ENCODE assay signal across 1 cellular context in the genomic region with DNA sequence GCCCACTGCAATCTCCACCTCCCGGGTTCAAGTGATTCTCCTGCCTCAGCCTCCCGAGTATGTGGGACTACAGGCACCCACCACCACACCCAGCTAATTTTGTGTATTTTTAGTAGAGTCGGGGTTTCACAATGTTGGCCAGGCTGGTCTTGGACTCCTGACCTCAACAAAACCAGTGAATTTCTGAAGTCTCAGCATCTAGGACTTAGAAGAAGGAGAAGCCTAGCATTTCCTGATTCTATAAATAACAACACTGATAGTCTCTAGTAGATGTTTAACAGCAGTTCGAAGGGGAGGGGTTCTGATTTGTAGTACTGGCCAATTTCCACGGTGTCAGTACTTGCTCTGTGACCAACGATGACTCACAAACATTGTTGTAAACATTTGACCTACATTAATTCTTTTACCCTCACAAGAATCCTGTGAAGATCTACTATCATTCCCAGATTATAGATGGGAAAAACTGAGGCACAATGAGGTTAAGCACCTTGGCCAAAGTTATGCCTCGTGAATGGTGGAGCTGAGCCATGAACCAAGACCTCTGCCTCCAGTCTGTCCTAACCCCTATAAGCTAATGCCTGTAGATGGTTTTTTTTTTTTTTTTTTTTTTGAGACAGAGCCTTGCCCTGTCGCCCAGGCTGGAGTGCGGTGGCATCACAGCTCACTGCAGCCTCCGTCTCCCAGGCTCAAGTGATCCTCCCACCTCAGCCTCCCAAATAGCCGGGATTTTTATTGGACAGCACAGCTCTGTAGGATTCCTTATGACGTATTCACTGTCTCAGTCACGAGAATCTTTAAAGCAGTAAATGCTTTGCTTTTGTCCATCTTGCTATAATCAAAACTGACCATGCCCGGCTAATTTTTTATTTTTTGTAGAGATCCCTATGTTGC.
TF ChIP-seq lines count a peak whose summit lies in the region.

No MANE protein-coding gene starts in this region.

TF ChIP-seq in liver, 16 proteins besides CTCF, POLR2A, EP300 and RAD21 (continued from another document):
- TF ChIP-seq, protein P1, sequence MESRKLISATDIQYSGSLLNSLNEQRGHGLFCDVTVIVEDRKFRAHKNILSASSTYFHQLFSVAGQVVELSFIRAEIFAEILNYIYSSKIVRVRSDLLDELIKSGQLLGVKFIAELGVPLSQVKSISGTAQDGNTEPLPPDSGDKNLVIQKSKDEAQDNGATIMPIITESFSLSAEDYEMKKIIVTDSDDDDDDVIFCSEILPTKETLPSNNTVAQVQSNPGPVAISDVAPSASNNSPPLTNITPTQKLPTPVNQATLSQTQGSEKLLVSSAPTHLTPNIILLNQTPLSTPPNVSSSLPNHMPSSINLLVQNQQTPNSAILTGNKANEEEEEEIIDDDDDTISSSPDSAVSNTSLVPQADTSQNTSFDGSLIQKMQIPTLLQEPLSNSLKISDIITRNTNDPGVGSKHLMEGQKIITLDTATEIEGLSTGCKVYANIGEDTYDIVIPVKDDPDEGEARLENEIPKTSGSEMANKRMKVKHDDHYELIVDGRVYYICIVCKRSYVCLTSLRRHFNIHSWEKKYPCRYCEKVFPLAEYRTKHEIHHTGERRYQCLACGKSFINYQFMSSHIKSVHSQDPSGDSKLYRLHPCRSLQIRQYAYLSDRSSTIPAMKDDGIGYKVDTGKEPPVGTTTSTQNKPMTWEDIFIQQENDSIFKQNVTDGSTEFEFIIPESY (IDR thresholded peaks at IDR 0.05) = no peak
- TF ChIP-seq, protein P2, sequence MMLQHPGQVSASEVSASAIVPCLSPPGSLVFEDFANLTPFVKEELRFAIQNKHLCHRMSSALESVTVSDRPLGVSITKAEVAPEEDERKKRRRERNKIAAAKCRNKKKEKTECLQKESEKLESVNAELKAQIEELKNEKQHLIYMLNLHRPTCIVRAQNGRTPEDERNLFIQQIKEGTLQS (IDR thresholded peaks at IDR 0.05) = peak; percentile 80
- TF ChIP-seq SP1 (IDR thresholded peaks at IDR 0.05) (peak; percentile 61), GABPA (IDR thresholded peaks at IDR 0.05 in 1 of 2, conservative IDR thresholded peaks at IDR 0.05 in 1 of 2) (no peak), HNF4A (conservative IDR thresholded peaks at IDR 0.05) (peak; percentile 47 to 70), HNF4G (IDR thresholded peaks at IDR 0.05) (peak; percentile 16), JUND (IDR thresholded peaks at IDR 0.05) (peak; percentile 95 to 98), TAF1 (conservative IDR thresholded peaks at IDR 0.05) (no peak), EGR1 (IDR thresholded peaks at IDR 0.05; ENCODE audit: low read depth in 2 of 2) (no peak), FOXA1 (IDR thresholded peaks at IDR 0.05) (peak; percentile 25), RXRA (IDR thresholded peaks at IDR 0.05) (peak; percentile 37 to 83), FOXA2 (IDR thresholded peaks at IDR 0.05) (peak; percentile 29), NR2F2 (IDR thresholded peaks at IDR 0.05) (peak; percentile 37)
- TF ChIP-seq, protein P3, sequence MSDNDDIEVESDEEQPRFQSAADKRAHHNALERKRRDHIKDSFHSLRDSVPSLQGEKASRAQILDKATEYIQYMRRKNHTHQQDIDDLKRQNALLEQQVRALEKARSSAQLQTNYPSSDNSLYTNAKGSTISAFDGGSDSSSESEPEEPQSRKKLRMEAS (IDR thresholded peaks at IDR 0.05) = peak; percentile 13
